ENCODE assay signal across 17 cellular contexts in genomic region chr7:35717516-35717915, GRCh38. TPM values are rescaled to one million over a fixed set of nuclear protein-coding genes. Genes with fewer than 3 reads are reported as not detected.
A peak's percentile ranks its signal among the peaks of the same experiment; 100 is the strongest.
DNase-seq lines count a peak whose midpoint lies in the region; ATAC-seq and TF ChIP-seq lines count a peak whose summit lies in the region.
"Had no signal": no experiment of that assay in that cellular context is flagged by ENCODE, and none has a peak within 500 bp of the region (broad histone marks: within the 10 kb centered on the region; RNA-seq: fewer than 3 reads in every experiment).

No MANE protein-coding gene starts in this region.

- no peaks in the 10 kb centered on the region for H3K36me3 ChIP-seq in psoas muscle (ENCODE audit: insufficient read depth in 1 of 2, low read depth in 1 of 2)
- H3K36me3 ChIP-seq in transverse colon: no peaks in the 10 kb centered on the region
- H3K36me3 ChIP-seq in adrenal gland (replicated peaks in 1 of 2): no peaks in the 10 kb centered on the region

- no peaks in the 10 kb centered on the region for H3K27me3 ChIP-seq in psoas muscle (ENCODE audit: insufficient read depth in 3 of 3, low read length in 2 of 3)
- H3K27me3 ChIP-seq in transverse colon: no peaks in the 10 kb centered on the region
- H3K27me3 ChIP-seq in adrenal gland: no peaks in the 10 kb centered on the region

- ATAC-seq in Right ventricle myocardium superior (ENCODE audit: poor library complexity) (no peak), left cardiac atrium (no peak), psoas muscle (no peak), GM21423 (IDR thresholded peaks at IDR 0.05; ENCODE audit: unreplicated experiment) (no peak)
- ATAC-seq: HepG2 had no signal

- WGBS in psoas muscle, 3 donors: 79 to 89% (median 85%) methylated on average over 6 of the region's 6 CpGs
- 85 to 100% methylated on average over 3 to 6 of the region's 6 CpGs for WGBS in transverse colon (ENCODE audit: low coverage in 1 of 2), 2 donors
- 77 to 86% (median 85%) methylated on average over 6 of the region's 6 CpGs for WGBS in adrenal gland, 4 donors

- in situ Hi-C loops in transverse colon (cut with MboI; ENCODE audit: low pct_ligation_motif_present in 1 of 4, low pct_unique_long_range_greater_than_20kb in 1 of 4, low sequenced_read_pairs in 3 of 4): loop anchor here in 1 of 4 donors (25.0 kb wide), 3 partner anchors 95 to 595 kb away; partner anchors contain the start of gene SEPTIN7

- intact Hi-C loops in Right ventricle myocardium superior (cut with DNase I): loop anchor here (5.0 kb wide), 2 partner anchors 40 to 90 kb away; no protein-coding TSS in a partner anchor
- intact Hi-C loops in left cardiac atrium (cut with DNase I): loop anchor here (5.0 to 10.0 kb wide), 2 partner anchors 85 to 167 kb away; partner anchors contain the start of gene SEPTIN7 (in 1 of the 2)
- intact Hi-C loops in psoas muscle (cut with DNase I): loop anchor here in 1 of 2 donors (5.0 kb wide), 1 partner anchor 35 kb away; no protein-coding TSS in a partner anchor
- intact Hi-C loops in transverse colon (cut with DNase I; ENCODE audit: low total_unique reads): loop anchor here (5.0 kb wide), 1 partner anchor 85 kb away; the partner anchor contains the start of gene SEPTIN7
- intact Hi-C loops in adrenal gland (cut with DNase I): no loop called here

- no peak for TF ChIP-seq EP300 in transverse colon (IDR thresholded peaks at IDR 0.05; ENCODE audit: low read depth)

- DNase-seq in Right ventricle myocardium superior (peak; percentile 33), left cardiac atrium (no peak), coronary artery (ENCODE audit: low spot score) (no peak), psoas muscle (no peak), transverse colon (no peak), adrenal gland (no peak), NCI-H345 treated with DMSO at 0.1 percent for 48 hours (lab: John Stamatoyannopoulos, UW; ENCODE audit: unreplicated experiment) (no peak)
- DNase-seq: COR-L47, DMS153, EL, H7, Karpas-422, NCI-H187 treated with DMSO at 0.1 percent for 48 hours, NCI-H446 treated with DMSO at 0.1 percent for 48 hours, NCI-H748 treated with DMSO at 0.1 percent for 48 hours had no signal

- H3K4me1 ChIP-seq in psoas muscle (peaks cover 59% of the 10 kb centered on the region), transverse colon (peaks cover 0 to 18% (median 5%) of the 10 kb centered on the region in 4 donors), adrenal gland (replicated peaks in 1 of 2) (no peaks in the 10 kb centered on the region)

- H3K4me3 ChIP-seq in coronary artery (peak overlapping the region; percentile 54), psoas muscle (peak overlapping the region; percentile 52), transverse colon (no peak overlapping the region), adrenal gland (no peak overlapping the region)

- H3K27ac ChIP-seq in coronary artery (peak overlapping the region; percentile 74), psoas muscle (peak overlapping the region; percentile 82), transverse colon (peak overlapping the region in 3 of 4 donors; percentile 26 to 54 (median 54)), adrenal gland (no peak overlapping the region)

- TF ChIP-seq CTCF in coronary artery (IDR thresholded peaks at IDR 0.05) (no peak), psoas muscle (IDR thresholded peaks at IDR 0.05) (no peak), transverse colon (IDR thresholded peaks at IDR 0.05) (no peak), adrenal gland (IDR thresholded peaks at IDR 0.05) (no peak)

- TF ChIP-seq POLR2A in transverse colon (IDR thresholded peaks at IDR 0.05): no peak
- TF ChIP-seq POLR2A in adrenal gland (IDR thresholded peaks at IDR 0.05): no peak

- no peaks in the 10 kb centered on the region for H3K9me3 ChIP-seq in psoas muscle
- no peaks in the 10 kb centered on the region for H3K9me3 ChIP-seq in transverse colon
- H3K9me3 ChIP-seq in adrenal gland (replicated peaks in 1 of 3): no peaks in the 10 kb centered on the region

RNA-seq across cellular contexts. Expression of gene HERPUD2, which starts 22.6 kb away (rescaled TPM):
- total RNA-seq in Right ventricle myocardium superior (13.5 TPM), left cardiac atrium (10 to 100 TPM; 15.6 to 17.3 TPM), psoas muscle (10 to 100 TPM; 12.5 to 21.5 (median 16.4) TPM), transverse colon (100 to 1,000 TPM in 1 of 4 donors, 10 to 100 TPM in 3; 17.6 to 118 (median 37.7) TPM), adrenal gland (10 to 100 TPM; 10.8 to 37.4 (median 20.1) TPM)
- polyA plus RNA-seq in psoas muscle (10 to 100 TPM in 2 of 3 donors, 1 to 10 TPM in 1; 7.9 to 10.2 (median 10.0) TPM), adrenal gland (10 to 100 TPM in 2 of 3 donors, 1 to 10 TPM in 1; 7.8 to 24.7 (median 15.9) TPM)

Comparison
In these comparisons a context has a peak if more than half of its experiments do, and no peak if none do; other contexts are left out.
1. H3K27ac ChIP-seq: peak in coronary artery (2 of 2), psoas muscle (single experiment) and transverse colon (3 of 4); none in adrenal gland (0 of 5).
2. H3K4me3 ChIP-seq: peak in coronary artery (single experiment) and psoas muscle (single experiment); none in transverse colon (0 of 4) and adrenal gland (0 of 4).
3. intact Hi-C loops: an anchor here in Right ventricle myocardium superior (5.0 kb wide), left cardiac atrium (5.0 to 10.0 kb wide) and transverse colon (5.0 kb wide); none called in adrenal gland.